ENCODE assay signal across 1 cellular context in the genomic region with DNA sequence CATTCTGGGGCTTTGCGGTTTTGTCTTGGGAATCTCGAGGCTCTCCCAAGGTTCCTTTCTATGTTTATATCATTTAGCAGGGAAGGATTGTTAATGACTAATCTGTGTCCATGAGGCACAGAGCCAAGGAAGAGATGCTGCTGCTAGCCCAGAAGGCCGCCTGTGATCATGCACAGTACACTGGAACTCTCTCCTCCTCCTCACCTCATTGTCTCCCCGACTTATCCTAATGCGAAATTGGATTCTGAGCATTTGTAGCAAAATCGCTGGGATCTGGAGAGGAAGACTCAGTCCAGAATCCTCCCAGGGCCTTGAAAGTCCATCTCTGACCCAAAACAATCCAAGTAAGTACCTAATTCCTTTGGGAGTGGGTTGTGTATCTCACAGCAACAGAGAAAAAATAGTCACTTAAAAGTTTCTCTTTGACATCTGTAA.
TF ChIP-seq lines count a peak whose summit lies in the region.

A gene (plus strand): TSS at position 151 of the 435 bp plus-strand sequence. CDS start 19,458 bp downstream, outside the sequence.

TF ChIP-seq in HepG2, 621 proteins besides CTCF, POLR2A, EP300 and RAD21 (continued from another document and continues in another):
- TF ChIP-seq, protein P1, sequence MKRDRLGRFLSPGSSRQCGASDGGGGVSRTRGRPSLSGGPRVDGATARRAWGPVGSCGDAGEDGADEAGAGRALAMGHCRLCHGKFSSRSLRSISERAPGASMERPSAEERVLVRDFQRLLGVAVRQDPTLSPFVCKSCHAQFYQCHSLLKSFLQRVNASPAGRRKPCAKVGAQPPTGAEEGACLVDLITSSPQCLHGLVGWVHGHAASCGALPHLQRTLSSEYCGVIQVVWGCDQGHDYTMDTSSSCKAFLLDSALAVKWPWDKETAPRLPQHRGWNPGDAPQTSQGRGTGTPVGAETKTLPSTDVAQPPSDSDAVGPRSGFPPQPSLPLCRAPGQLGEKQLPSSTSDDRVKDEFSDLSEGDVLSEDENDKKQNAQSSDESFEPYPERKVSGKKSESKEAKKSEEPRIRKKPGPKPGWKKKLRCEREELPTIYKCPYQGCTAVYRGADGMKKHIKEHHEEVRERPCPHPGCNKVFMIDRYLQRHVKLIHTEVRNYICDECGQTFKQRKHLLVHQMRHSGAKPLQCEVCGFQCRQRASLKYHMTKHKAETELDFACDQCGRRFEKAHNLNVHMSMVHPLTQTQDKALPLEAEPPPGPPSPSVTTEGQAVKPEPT (CRISPR knock-in tag; IDR thresholded peaks at IDR 0.05; ENCODE audit: low read depth): no peak
- TF ChIP-seq SP5 (CRISPR knock-in tag; IDR thresholded peaks at IDR 0.05; ENCODE audit: borderline replicate concordance, low read depth): no peak
- TF ChIP-seq MIER3 (CRISPR knock-in tag; IDR thresholded peaks at IDR 0.05; ENCODE audit: borderline replicate concordance): 0 out of 2 replicates have a peak, but pooled peaks have one; percentile 25
- no peak for TF ChIP-seq ZNF570 (CRISPR knock-in tag; IDR thresholded peaks at IDR 0.05; ENCODE audit: borderline replicate concordance)
- peak; percentile 62; the same call in 1 of the 2 replicates for TF ChIP-seq HDAC2 (CRISPR knock-in tag; IDR thresholded peaks at IDR 0.05)
- no peak for TF ChIP-seq MIER2 (CRISPR knock-in tag; IDR thresholded peaks at IDR 0.05)
- no peak for TF ChIP-seq SRSF9 (IDR thresholded peaks at IDR 0.05; ENCODE audit: borderline replicate concordance, insufficient read depth, low read depth, low read length, poor library complexity, severe bottlenecking)
- TF ChIP-seq POLR2G (IDR thresholded peaks at IDR 0.05; ENCODE audit: low read depth, low read length): peak; percentile 88
- TF ChIP-seq NONO (IDR thresholded peaks at IDR 0.05): no peak
- TF ChIP-seq NONO (CRISPR knock-in tag; conservative IDR thresholded peaks at IDR 0.05): no peak
- TF ChIP-seq NCOR1 (IDR thresholded peaks at IDR 0.05; ENCODE audit: borderline replicate concordance, low read length): no peak
- no peak for TF ChIP-seq ZNF30 (CRISPR knock-in tag; IDR thresholded peaks at IDR 0.05)
- no peak for TF ChIP-seq NFYC (CRISPR knock-in tag; IDR thresholded peaks at IDR 0.05)
- peak; percentile 67 for TF ChIP-seq TAF1 (CRISPR knock-in tag; IDR thresholded peaks at IDR 0.05)
- TF ChIP-seq SOX6 (IDR thresholded peaks at IDR 0.05): no peak
- TF ChIP-seq SOX6 (CRISPR knock-in tag; IDR thresholded peaks at IDR 0.05): peak; percentile 33; the same call in 1 of the 2 replicates
- no peak for TF ChIP-seq ZNF605 (CRISPR knock-in tag; IDR thresholded peaks at IDR 0.05)
- TF ChIP-seq ZNF557 (CRISPR knock-in tag; IDR thresholded peaks at IDR 0.05): no peak
- TF ChIP-seq, protein P2, sequence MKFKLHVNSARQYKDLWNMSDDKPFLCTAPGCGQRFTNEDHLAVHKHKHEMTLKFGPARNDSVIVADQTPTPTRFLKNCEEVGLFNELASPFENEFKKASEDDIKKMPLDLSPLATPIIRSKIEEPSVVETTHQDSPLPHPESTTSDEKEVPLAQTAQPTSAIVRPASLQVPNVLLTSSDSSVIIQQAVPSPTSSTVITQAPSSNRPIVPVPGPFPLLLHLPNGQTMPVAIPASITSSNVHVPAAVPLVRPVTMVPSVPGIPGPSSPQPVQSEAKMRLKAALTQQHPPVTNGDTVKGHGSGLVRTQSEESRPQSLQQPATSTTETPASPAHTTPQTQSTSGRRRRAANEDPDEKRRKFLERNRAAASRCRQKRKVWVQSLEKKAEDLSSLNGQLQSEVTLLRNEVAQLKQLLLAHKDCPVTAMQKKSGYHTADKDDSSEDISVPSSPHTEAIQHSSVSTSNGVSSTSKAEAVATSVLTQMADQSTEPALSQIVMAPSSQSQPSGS (CRISPR knock-in tag; IDR thresholded peaks at IDR 0.05): no peak
- TF ChIP-seq, protein P3, sequence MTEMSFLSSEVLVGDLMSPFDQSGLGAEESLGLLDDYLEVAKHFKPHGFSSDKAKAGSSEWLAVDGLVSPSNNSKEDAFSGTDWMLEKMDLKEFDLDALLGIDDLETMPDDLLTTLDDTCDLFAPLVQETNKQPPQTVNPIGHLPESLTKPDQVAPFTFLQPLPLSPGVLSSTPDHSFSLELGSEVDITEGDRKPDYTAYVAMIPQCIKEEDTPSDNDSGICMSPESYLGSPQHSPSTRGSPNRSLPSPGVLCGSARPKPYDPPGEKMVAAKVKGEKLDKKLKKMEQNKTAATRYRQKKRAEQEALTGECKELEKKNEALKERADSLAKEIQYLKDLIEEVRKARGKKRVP (CRISPR knock-in tag; IDR thresholded peaks at IDR 0.05): no peak
- no peak for TF ChIP-seq HHEX (CRISPR knock-in tag; IDR thresholded peaks at IDR 0.05)
- no peak for TF ChIP-seq AKAP8 (CRISPR knock-in tag; IDR thresholded peaks at IDR 0.05)
- no peak for TF ChIP-seq TCF7 (IDR thresholded peaks at IDR 0.05; ENCODE audit: low read depth)
- TF ChIP-seq RXRB (CRISPR knock-in tag; IDR thresholded peaks at IDR 0.05; ENCODE audit: borderline replicate concordance): peak; percentile 22; the same call in 1 of the 2 replicates
- TF ChIP-seq FOXA1 (IDR thresholded peaks at IDR 0.05): no peak
- TF ChIP-seq FOXA1 (CRISPR knock-in tag; IDR thresholded peaks at IDR 0.05): no peak
- peak; percentile 15; the same call in 1 of the 2 replicates for TF ChIP-seq KMT2A (CRISPR knock-in tag; IDR thresholded peaks at IDR 0.05)
- TF ChIP-seq ZNF264 (CRISPR knock-in tag; IDR thresholded peaks at IDR 0.05): no peak
- TF ChIP-seq, protein P4, sequence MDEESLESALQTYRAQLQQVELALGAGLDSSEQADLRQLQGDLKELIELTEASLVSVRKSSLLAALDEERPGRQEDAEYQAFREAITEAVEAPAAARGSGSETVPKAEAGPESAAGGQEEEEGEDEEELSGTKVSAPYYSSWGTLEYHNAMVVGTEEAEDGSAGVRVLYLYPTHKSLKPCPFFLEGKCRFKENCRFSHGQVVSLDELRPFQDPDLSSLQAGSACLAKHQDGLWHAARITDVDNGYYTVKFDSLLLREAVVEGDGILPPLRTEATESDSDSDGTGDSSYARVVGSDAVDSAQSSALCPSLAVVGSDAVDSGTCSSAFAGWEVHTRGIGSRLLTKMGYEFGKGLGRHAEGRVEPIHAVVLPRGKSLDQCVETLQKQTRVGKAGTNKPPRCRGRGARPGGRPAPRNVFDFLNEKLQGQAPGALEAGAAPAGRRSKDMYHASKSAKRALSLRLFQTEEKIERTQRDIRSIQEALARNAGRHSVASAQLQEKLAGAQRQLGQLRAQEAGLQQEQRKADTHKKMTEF (CRISPR knock-in tag; IDR thresholded peaks at IDR 0.05): no peak
- no peak for TF ChIP-seq POLR2AphosphoS2 (IDR thresholded peaks at IDR 0.05; ENCODE audit: low read depth, low read length)
- no peak for TF ChIP-seq MAFF (IDR thresholded peaks at IDR 0.05; ENCODE audit: low read depth, low read length)
- no peak for TF ChIP-seq PLRG1 (conservative IDR thresholded peaks at IDR 0.05)
- TF ChIP-seq, protein P5, sequence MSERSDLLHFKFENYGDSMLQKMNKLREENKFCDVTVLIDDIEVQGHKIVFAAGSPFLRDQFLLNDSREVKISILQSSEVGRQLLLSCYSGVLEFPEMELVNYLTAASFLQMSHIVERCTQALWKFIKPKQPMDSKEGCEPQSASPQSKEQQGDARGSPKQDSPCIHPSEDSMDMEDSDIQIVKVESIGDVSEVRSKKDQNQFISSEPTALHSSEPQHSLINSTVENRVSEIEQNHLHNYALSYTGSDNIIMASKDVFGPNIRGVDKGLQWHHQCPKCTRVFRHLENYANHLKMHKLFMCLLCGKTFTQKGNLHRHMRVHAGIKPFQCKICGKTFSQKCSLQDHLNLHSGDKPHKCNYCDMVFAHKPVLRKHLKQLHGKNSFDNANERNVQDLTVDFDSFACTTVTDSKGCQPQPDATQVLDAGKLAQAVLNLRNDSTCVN (CRISPR knock-in tag; IDR thresholded peaks at IDR 0.05; ENCODE audit: borderline replicate concordance): no peak
- TF ChIP-seq, protein P6, sequence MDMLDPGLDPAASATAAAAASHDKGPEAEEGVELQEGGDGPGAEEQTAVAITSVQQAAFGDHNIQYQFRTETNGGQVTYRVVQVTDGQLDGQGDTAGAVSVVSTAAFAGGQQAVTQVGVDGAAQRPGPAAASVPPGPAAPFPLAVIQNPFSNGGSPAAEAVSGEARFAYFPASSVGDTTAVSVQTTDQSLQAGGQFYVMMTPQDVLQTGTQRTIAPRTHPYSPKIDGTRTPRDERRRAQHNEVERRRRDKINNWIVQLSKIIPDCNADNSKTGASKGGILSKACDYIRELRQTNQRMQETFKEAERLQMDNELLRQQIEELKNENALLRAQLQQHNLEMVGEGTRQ (IDR thresholded peaks at IDR 0.05; ENCODE audit: low read depth, low read length): no peak
- TF ChIP-seq, protein P6 (CRISPR knock-in tag; IDR thresholded peaks at IDR 0.05; ENCODE audit: borderline replicate concordance): no peak
- TF ChIP-seq ZNF724P (CRISPR knock-in tag; IDR thresholded peaks at IDR 0.05; ENCODE audit: borderline replicate concordance): no peak
- peak; percentile 34; the same call in 1 of the 2 replicates for TF ChIP-seq KAT7 (CRISPR knock-in tag; IDR thresholded peaks at IDR 0.05; ENCODE audit: borderline replicate concordance)
- TF ChIP-seq ZNF225 (CRISPR knock-in tag; IDR thresholded peaks at IDR 0.05): no peak
- TF ChIP-seq, protein P7, sequence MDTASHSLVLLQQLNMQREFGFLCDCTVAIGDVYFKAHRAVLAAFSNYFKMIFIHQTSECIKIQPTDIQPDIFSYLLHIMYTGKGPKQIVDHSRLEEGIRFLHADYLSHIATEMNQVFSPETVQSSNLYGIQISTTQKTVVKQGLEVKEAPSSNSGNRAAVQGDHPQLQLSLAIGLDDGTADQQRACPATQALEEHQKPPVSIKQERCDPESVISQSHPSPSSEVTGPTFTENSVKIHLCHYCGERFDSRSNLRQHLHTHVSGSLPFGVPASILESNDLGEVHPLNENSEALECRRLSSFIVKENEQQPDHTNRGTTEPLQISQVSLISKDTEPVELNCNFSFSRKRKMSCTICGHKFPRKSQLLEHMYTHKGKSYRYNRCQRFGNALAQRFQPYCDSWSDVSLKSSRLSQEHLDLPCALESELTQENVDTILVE (CRISPR knock-in tag; IDR thresholded peaks at IDR 0.05): peak; percentile 65; the same call in 1 of the 2 replicates
- no peak for TF ChIP-seq ZFP82 (CRISPR knock-in tag; IDR thresholded peaks at IDR 0.05; ENCODE audit: borderline replicate concordance)
- TF ChIP-seq, protein P8, sequence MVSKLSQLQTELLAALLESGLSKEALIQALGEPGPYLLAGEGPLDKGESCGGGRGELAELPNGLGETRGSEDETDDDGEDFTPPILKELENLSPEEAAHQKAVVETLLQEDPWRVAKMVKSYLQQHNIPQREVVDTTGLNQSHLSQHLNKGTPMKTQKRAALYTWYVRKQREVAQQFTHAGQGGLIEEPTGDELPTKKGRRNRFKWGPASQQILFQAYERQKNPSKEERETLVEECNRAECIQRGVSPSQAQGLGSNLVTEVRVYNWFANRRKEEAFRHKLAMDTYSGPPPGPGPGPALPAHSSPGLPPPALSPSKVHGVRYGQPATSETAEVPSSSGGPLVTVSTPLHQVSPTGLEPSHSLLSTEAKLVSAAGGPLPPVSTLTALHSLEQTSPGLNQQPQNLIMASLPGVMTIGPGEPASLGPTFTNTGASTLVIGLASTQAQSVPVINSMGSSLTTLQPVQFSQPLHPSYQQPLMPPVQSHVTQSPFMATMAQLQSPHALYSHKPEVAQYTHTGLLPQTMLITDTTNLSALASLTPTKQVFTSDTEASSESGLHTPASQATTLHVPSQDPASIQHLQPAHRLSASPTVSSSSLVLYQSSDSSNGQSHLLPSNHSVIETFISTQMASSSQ (IDR thresholded peaks at IDR 0.05; ENCODE audit: low read depth): peak; percentile 53; the same call in 1 of the 2 replicates
- TF ChIP-seq, protein P8 (CRISPR knock-in tag; IDR thresholded peaks at IDR 0.05; ENCODE audit: borderline replicate concordance): no peak; the same call in 1 of the 2 replicates
- TF ChIP-seq PHF5A (CRISPR knock-in tag; IDR thresholded peaks at IDR 0.05; ENCODE audit: low read depth, unreplicated experiment): no peak
- TF ChIP-seq, protein P9, sequence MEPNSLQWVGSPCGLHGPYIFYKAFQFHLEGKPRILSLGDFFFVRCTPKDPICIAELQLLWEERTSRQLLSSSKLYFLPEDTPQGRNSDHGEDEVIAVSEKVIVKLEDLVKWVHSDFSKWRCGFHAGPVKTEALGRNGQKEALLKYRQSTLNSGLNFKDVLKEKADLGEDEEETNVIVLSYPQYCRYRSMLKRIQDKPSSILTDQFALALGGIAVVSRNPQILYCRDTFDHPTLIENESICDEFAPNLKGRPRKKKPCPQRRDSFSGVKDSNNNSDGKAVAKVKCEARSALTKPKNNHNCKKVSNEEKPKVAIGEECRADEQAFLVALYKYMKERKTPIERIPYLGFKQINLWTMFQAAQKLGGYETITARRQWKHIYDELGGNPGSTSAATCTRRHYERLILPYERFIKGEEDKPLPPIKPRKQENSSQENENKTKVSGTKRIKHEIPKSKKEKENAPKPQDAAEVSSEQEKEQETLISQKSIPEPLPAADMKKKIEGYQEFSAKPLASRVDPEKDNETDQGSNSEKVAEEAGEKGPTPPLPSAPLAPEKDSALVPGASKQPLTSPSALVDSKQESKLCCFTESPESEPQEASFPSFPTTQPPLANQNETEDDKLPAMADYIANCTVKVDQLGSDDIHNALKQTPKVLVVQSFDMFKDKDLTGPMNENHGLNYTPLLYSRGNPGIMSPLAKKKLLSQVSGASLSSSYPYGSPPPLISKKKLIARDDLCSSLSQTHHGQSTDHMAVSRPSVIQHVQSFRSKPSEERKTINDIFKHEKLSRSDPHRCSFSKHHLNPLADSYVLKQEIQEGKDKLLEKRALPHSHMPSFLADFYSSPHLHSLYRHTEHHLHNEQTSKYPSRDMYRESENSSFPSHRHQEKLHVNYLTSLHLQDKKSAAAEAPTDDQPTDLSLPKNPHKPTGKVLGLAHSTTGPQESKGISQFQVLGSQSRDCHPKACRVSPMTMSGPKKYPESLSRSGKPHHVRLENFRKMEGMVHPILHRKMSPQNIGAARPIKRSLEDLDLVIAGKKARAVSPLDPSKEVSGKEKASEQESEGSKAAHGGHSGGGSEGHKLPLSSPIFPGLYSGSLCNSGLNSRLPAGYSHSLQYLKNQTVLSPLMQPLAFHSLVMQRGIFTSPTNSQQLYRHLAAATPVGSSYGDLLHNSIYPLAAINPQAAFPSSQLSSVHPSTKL (CRISPR knock-in tag; IDR thresholded peaks at IDR 0.05): peak; percentile 39
- no peak for TF ChIP-seq ZNF274 (CRISPR knock-in tag; IDR thresholded peaks at IDR 0.05)
- peak; percentile 42; the same call in 1 of the 2 replicates for TF ChIP-seq ZNF878 (CRISPR knock-in tag; IDR thresholded peaks at IDR 0.05)
